ENCODE assay signal across 9 cellular contexts in genomic region chr6:160028487-160029275, GRCh38. TPM values are rescaled to one million over a fixed set of nuclear protein-coding genes. Genes with fewer than 3 reads are reported as not detected.
DNase-seq lines count a peak whose midpoint lies in the region; ATAC-seq and TF ChIP-seq lines count a peak whose summit lies in the region.
"Had no signal": no experiment of that assay in that cellular context is flagged by ENCODE, and none has a peak within 500 bp of the region (broad histone marks: within the 10 kb centered on the region; RNA-seq: fewer than 3 reads in every experiment).

No MANE protein-coding gene starts in this region.

- CTCF ChIA-PET in PC-3 (lab: Charles Lee): interaction anchor here (0.8 kb wide), 1 partner anchor 8 kb away, joined by 10 read pairs; no protein-coding TSS in a partner anchor

- H3K27ac ChIP-seq in BLaER1 (peak overlapping the region; percentile 45; the same call in 1 of the 2 replicates), PC-3 (ENCODE audit: low read length) (peak overlapping the region; percentile 78), WERI-Rb-1 (no peak overlapping the region)

- H3K4me2 ChIP-seq in BLaER1: peak overlapping the region; percentile 47
- H3K4me2 ChIP-seq in PC-3 (ENCODE audit: low read length): no peak overlapping the region

- no peaks in the 10 kb centered on the region for H3F3A ChIP-seq in PC-3 (ENCODE audit: low read length, unreplicated experiment)

- POLR2A ChIA-PET in PC-3 (lab: Charles Lee; ENCODE audit: unreplicated experiment): no interaction called here

- no peak overlapping the region for H2AFZ ChIP-seq in PC-3 (ENCODE audit: low read length)

- peaks cover 40% of the 10 kb centered on the region for H3K4me1 ChIP-seq in BLaER1
- H3K4me1 ChIP-seq in PC-3 (ENCODE audit: insufficient read depth, low read length): peaks cover 24% of the 10 kb centered on the region
- H3K4me1 ChIP-seq in mucosa of descending colon (ENCODE audit: low read depth): no peaks in the 10 kb centered on the region

- BruUV-seq in PC-3 (replicated peaks; lab: Mats Ljungman, UMichigan): no TSS peak

- ATAC-seq in GM21381 (IDR thresholded peaks at IDR 0.05; ENCODE audit: unreplicated experiment) (peak; percentile 60), PC-3 (no peak), HG03565 (IDR thresholded peaks at IDR 0.05; ENCODE audit: unreplicated experiment) (no peak), mucosa of descending colon (no peak)

- H4K20me1 ChIP-seq in BLaER1: peaks cover 16% of the 10 kb centered on the region; the same call in 1 of the 2 replicates
- H4K20me1 ChIP-seq in PC-3 (ENCODE audit: low read length): no peaks in the 10 kb centered on the region

- no peaks in the 10 kb centered on the region for H3K27me3 ChIP-seq in BLaER1
- H3K27me3 ChIP-seq in PC-3 (ENCODE audit: low read length): no peaks in the 10 kb centered on the region
- H3K27me3 ChIP-seq in WERI-Rb-1 (ENCODE audit: insufficient read depth, low read depth, severe bottlenecking): no peaks in the 10 kb centered on the region

- TF ChIP-seq CTCF in PC-3 (conservative IDR thresholded peaks at IDR 0.05; ENCODE audit: low read depth, low read length): no peak
- TF ChIP-seq CTCF in WERI-Rb-1 (IDR thresholded peaks at IDR 0.05; ENCODE audit: low read depth, low read length): no peak
- no peak for TF ChIP-seq CTCF in mucosa of descending colon (IDR thresholded peaks at IDR 0.05)

- H3K9me3 ChIP-seq in BLaER1 (no peaks in the 10 kb centered on the region), PC-3 (ENCODE audit: low read length) (no peaks in the 10 kb centered on the region), WERI-Rb-1 (ENCODE audit: severe bottlenecking) (no peaks in the 10 kb centered on the region), mucosa of descending colon (no peaks in the 10 kb centered on the region)

- no peak for DNase-seq in PC-3
- DNase-seq in immature natural killer cell: peak; percentile 35 to 55 (median 48)
- DNase-seq in WERI-Rb-1: no peak
- no peak for DNase-seq in NCI-H748 treated with DMSO at 0.1 percent for 48 hours (lab: John Stamatoyannopoulos, UW)
- DNase-seq in mucosa of descending colon: no peak
- DNase-seq: CD4-positive, alpha-beta memory T cell had no signal

- no peaks in the 10 kb centered on the region for H3K9me2 ChIP-seq in PC-3 (replicated peaks; ENCODE audit: low read length)

- peak overlapping the region; percentile 82 to 91 (median 88) for H3K27ac Mint-ChIP-seq in immature natural killer cell

- no peaks in the 10 kb centered on the region for H3K9me3 Mint-ChIP-seq in immature natural killer cell
- H3K9me3 Mint-ChIP-seq: CD4-positive, alpha-beta memory T cell had no signal

- intact Hi-C loops in PC-3 (cut with micrococcal nuclease): no loop called here
- intact Hi-C loops in mucosa of descending colon (cut with DNase I, micrococcal nuclease): no loop called here

- H3K9ac ChIP-seq in BLaER1 (no peak overlapping the region), PC-3 (ENCODE audit: low read length) (no peak overlapping the region)

- peaks cover 11 to 44% (median 24%) of the 10 kb centered on the region in 3 donors for H3K36me3 Mint-ChIP-seq in immature natural killer cell

- H3K79me2 ChIP-seq in PC-3 (ENCODE audit: low read length): no peaks in the 10 kb centered on the region

- H3K4me3 Mint-ChIP-seq in immature natural killer cell: peak overlapping the region in 3 of 5 donors; percentile 17 to 45 (median 42)
- H3K4me3 Mint-ChIP-seq: CD4-positive, alpha-beta memory T cell had no signal

- H3K4me1 Mint-ChIP-seq in immature natural killer cell: peaks cover 13 to 69% of the 10 kb centered on the region in 2 donors

- H3K4me3 ChIP-seq in BLaER1: no peak overlapping the region
- H3K4me3 ChIP-seq in PC-3 (ENCODE audit: low read length): no peak overlapping the region
- H3K4me3 ChIP-seq in WERI-Rb-1 (ENCODE audit: low read depth, low read length): no peak overlapping the region
- no peak overlapping the region for H3K4me3 ChIP-seq in mucosa of descending colon

- peaks cover 91% of the 10 kb centered on the region for H3K36me3 ChIP-seq in BLaER1
- peaks cover 31% of the 10 kb centered on the region; the same call in 1 of the 2 replicates for H3K36me3 ChIP-seq in PC-3 (ENCODE audit: low read depth, low read length)
- H3K36me3 ChIP-seq in WERI-Rb-1: peaks cover 53% of the 10 kb centered on the region
- peaks cover 10% of the 10 kb centered on the region for H3K36me3 ChIP-seq in mucosa of descending colon (ENCODE audit: low read depth)

- peaks cover 0 to 2% (median 1%) of the 10 kb centered on the region in 3 donors for H3K27me3 Mint-ChIP-seq in immature natural killer cell (ENCODE audit: low read depth in 3 of 3)
- H3K27me3 Mint-ChIP-seq: CD4-positive, alpha-beta memory T cell had no signal

RNA-seq across cellular contexts. Expression of gene IGF2R, which starts 59.8 kb away (rescaled TPM):
- 31.5 and 37.2 TPM in 2 replicates for total RNA-seq in PC-3 (2014; rRNA removed)
- polyA plus RNA-seq in immature natural killer cell: 10 to 100 TPM; 17.2 to 54.9 (median 21.4) TPM
- 100 to 1,000 TPM in 2 of 3 donors, 10 to 100 TPM in 1; 97.7 to 112 (median 101) TPM for total RNA-seq in mucosa of descending colon

Comparison
In these comparisons a context has a peak if more than half of its experiments do, and no peak if none do; other contexts are left out.
1. DNase-seq: peak in immature natural killer cell (3 of 3); none in PC-3 (single experiment), WERI-Rb-1 (single experiment), NCI-H748 treated with DMSO at 0.1 percent for 48 hours (single experiment) and mucosa of descending colon (0 of 3).